2 cellular contexts compared by ENCODE assay signal in the genomic region with DNA sequence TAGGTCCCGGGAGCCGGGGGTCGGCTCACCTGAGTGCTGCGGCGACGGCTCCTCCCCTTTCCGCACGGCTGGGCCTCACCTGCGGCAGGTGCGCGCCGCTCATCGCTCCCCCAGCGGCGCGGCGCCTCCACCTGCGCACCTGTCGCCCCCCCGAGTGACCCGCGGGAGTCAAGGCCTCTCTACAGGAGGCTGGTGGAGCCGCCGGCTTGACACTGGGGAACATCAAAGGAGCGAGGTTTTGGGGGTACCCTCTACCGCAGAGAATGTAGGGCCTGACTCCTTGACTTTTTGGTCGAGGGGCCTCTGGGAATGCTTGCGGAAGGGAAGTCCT.
TF ChIP-seq lines count a peak whose summit lies in the region.

No MANE protein-coding gene starts in this region.

TF ChIP-seq in GM23338, 12 proteins besides CTCF, POLR2A, EP300 and RAD21:
- no peak for TF ChIP-seq NANOG (IDR thresholded peaks at IDR 0.05; ENCODE audit: borderline replicate concordance)
- no peak for TF ChIP-seq CREB1 (CRISPR knock-in tag; IDR thresholded peaks at IDR 0.05; ENCODE audit: low read depth)
- no peak for TF ChIP-seq EZH2phosphoT487 (IDR thresholded peaks at IDR 0.05; ENCODE audit: unreplicated experiment)
- TF ChIP-seq POLR2AphosphoS5 (IDR thresholded peaks at IDR 0.05; ENCODE audit: low read depth), result no peak
- TF ChIP-seq, protein P1, sequence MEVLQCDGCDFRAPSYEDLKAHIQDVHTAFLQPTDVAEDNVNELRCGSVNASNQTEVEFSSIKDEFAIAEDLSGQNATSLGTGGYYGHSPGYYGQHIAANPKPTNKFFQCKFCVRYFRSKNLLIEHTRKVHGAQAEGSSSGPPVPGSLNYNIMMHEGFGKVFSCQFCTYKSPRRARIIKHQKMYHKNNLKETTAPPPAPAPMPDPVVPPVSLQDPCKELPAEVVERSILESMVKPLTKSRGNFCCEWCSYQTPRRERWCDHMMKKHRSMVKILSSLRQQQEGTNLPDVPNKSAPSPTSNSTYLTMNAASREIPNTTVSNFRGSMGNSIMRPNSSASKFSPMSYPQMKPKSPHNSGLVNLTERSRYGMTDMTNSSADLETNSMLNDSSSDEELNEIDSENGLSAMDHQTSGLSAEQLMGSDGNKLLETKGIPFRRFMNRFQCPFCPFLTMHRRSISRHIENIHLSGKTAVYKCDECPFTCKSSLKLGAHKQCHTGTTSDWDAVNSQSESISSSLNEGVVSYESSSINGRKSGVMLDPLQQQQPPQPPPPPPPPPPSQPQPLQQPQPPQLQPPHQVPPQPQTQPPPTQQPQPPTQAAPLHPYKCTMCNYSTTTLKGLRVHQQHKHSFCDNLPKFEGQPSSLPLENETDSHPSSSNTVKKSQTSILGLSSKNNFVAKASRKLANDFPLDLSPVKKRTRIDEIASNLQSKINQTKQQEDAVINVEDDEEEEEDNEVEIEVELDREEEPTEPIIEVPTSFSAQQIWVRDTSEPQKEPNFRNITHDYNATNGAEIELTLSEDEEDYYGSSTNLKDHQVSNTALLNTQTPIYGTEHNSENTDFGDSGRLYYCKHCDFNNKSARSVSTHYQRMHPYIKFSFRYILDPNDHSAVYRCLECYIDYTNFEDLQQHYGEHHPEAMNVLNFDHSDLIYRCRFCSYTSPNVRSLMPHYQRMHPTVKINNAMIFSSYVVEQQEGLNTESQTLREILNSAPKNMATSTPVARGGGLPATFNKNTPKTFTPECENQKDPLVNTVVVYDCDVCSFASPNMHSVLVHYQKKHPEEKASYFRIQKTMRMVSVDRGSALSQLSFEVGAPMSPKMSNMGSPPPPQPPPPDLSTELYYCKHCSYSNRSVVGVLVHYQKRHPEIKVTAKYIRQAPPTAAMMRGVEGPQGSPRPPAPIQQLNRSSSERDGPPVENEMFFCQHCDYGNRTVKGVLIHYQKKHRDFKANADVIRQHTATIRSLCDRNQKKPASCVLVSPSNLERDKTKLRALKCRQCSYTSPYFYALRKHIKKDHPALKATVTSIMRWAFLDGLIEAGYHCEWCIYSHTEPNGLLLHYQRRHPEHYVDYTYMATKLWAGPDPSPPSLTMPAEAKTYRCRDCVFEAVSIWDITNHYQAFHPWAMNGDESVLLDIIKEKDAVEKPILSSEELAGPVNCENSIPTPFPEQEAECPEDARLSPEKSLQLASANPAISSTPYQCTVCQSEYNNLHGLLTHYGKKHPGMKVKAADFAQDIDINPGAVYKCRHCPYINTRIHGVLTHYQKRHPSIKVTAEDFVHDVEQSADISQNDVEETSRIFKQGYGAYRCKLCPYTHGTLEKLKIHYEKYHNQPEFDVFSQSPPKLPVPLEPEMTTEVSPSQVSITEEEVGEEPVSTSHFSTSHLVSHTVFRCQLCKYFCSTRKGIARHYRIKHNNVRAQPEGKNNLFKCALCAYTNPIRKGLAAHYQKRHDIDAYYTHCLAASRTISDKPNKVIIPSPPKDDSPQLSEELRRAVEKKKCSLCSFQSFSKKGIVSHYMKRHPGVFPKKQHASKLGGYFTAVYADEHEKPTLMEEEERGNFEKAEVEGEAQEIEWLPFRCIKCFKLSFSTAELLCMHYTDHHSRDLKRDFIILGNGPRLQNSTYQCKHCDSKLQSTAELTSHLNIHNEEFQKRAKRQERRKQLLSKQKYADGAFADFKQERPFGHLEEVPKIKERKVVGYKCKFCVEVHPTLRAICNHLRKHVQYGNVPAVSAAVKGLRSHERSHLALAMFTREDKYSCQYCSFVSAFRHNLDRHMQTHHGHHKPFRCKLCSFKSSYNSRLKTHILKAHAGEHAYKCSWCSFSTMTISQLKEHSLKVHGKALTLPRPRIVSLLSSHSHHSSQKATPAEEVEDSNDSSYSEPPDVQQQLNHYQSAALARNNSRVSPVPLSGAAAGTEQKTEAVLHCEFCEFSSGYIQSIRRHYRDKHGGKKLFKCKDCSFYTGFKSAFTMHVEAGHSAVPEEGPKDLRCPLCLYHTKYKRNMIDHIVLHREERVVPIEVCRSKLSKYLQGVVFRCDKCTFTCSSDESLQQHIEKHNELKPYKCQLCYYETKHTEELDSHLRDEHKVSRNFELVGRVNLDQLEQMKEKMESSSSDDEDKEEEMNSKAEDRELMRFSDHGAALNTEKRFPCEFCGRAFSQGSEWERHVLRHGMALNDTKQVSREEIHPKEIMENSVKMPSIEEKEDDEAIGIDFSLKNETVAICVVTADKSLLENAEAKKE (CRISPR knock-in tag; IDR thresholded peaks at IDR 0.05), result no peak
- no peak for TF ChIP-seq STAT1 (IDR thresholded peaks at IDR 0.05; ENCODE audit: unreplicated experiment)
- TF ChIP-seq JUNB (IDR thresholded peaks at IDR 0.05; ENCODE audit: unreplicated experiment), result no peak

TF ChIP-seq in GM12878, 131 proteins besides CTCF, POLR2A, EP300 and RAD21:
- TF ChIP-seq, protein P2, sequence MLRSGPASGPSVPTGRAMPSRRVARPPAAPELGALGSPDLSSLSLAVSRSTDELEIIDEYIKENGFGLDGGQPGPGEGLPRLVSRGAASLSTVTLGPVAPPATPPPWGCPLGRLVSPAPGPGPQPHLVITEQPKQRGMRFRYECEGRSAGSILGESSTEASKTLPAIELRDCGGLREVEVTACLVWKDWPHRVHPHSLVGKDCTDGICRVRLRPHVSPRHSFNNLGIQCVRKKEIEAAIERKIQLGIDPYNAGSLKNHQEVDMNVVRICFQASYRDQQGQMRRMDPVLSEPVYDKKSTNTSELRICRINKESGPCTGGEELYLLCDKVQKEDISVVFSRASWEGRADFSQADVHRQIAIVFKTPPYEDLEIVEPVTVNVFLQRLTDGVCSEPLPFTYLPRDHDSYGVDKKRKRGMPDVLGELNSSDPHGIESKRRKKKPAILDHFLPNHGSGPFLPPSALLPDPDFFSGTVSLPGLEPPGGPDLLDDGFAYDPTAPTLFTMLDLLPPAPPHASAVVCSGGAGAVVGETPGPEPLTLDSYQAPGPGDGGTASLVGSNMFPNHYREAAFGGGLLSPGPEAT (IDR thresholded peaks at IDR 0.05; ENCODE audit: low read depth), result no peak
- no peak for TF ChIP-seq CHD1 (IDR thresholded peaks at IDR 0.05; ENCODE audit: low read depth, low read length)
- TF ChIP-seq, protein P3, sequence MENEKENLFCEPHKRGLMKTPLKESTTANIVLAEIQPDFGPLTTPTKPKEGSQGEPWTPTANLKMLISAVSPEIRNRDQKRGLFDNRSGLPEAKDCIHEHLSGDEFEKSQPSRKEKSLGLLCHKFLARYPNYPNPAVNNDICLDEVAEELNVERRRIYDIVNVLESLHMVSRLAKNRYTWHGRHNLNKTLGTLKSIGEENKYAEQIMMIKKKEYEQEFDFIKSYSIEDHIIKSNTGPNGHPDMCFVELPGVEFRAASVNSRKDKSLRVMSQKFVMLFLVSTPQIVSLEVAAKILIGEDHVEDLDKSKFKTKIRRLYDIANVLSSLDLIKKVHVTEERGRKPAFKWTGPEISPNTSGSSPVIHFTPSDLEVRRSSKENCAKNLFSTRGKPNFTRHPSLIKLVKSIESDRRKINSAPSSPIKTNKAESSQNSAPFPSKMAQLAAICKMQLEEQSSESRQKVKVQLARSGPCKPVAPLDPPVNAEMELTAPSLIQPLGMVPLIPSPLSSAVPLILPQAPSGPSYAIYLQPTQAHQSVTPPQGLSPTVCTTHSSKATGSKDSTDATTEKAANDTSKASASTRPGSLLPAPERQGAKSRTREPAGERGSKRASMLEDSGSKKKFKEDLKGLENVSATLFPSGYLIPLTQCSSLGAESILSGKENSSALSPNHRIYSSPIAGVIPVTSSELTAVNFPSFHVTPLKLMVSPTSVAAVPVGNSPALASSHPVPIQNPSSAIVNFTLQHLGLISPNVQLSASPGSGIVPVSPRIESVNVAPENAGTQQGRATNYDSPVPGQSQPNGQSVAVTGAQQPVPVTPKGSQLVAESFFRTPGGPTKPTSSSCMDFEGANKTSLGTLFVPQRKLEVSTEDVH (IDR thresholded peaks at IDR 0.05; ENCODE audit: low read depth, partially characterized antibody), result no peak
- no peak for TF ChIP-seq RAD51 (IDR thresholded peaks at IDR 0.05)
- TF ChIP-seq SIX5 (IDR thresholded peaks at IDR 0.05; ENCODE audit: low read depth, low read length, severe bottlenecking), result no peak
- TF ChIP-seq NFIC (IDR thresholded peaks at IDR 0.05; ENCODE audit: low read depth, low read length), result no peak
- TF ChIP-seq EZH2 (IDR thresholded peaks at IDR 0.05; ENCODE audit: borderline replicate concordance, control insufficient read depth, low read depth, low read length), result no peak
- TF ChIP-seq GATAD2B (conservative IDR thresholded peaks at IDR 0.05; ENCODE audit: low read depth), result no peak
- no peak for TF ChIP-seq MEF2A (IDR thresholded peaks at IDR 0.05; ENCODE audit: insufficient read depth, low read depth, low read length)
- TF ChIP-seq MTA3 (IDR thresholded peaks at IDR 0.05; ENCODE audit: borderline replicate concordance, low read length), result no peak
